20 cellular contexts compared by ENCODE assay signal in the genomic region with DNA sequence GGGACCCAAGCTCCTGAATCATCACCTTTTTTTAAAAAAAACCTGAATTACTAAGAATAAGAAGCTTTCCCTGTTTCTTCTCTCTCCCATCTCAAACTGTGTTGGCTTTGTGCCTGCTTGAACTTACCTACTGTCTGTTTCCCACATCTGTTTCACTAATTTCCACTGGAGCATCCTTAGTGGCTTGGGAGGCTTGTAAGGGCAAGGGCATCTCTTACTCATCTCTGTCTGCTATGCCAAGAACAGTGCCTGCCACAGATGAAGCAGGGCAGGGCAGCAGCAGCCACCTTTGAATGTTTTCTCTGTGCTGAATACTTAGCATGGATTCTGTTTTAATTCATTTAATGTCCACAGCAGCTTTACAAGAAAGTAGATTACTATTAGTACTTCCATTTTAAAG. TPM values are rescaled to one million over a fixed set of nuclear protein-coding genes. Genes with fewer than 3 reads are reported as not detected.
A peak's percentile ranks its signal among the peaks of the same experiment; 100 is the strongest.
DNase-seq lines count a peak whose midpoint lies in the region; ATAC-seq and TF ChIP-seq lines count a peak whose summit lies in the region.
"Had no signal": no experiment of that assay in that cellular context is flagged by ENCODE, and none has a peak within 500 bp of the region (broad histone marks: within the 10 kb centered on the region; RNA-seq: fewer than 3 reads in every experiment).

No MANE protein-coding gene starts in this region.

- H3K27ac Mint-ChIP-seq in activated naive CD4-positive, alpha-beta T cell treated with anti-CD3 and anti-CD28 coated beads, Interleukin-2, amount 50 U/mL, for 72 hours = peak overlapping the region; percentile 60
- no peak overlapping the region for H3K27ac Mint-ChIP-seq in activated naive CD4-positive, alpha-beta T cell treated with anti-CD3 and anti-CD28 coated beads for 36 hours
- peak overlapping the region; percentile 58 to 70 for H3K27ac Mint-ChIP-seq in effector memory CD8-positive, alpha-beta T cell
- H3K27ac Mint-ChIP-seq in activated CD4-positive, alpha-beta T cell treated with anti-CD3 and anti-CD28 coated beads, Interleukin-2, amount 10 ng/mL, durations not matched to agents 7 days and 5 days = no peak overlapping the region
- H3K27ac Mint-ChIP-seq: endodermal cell had no signal

- H3K9me3 Mint-ChIP-seq in activated naive CD4-positive, alpha-beta T cell treated with anti-CD3 and anti-CD28 coated beads, Interleukin-2, amount 50 U/mL, for 72 hours = no peaks in the 10 kb centered on the region
- H3K9me3 Mint-ChIP-seq in activated naive CD4-positive, alpha-beta T cell treated with anti-CD3 and anti-CD28 coated beads for 36 hours = no peaks in the 10 kb centered on the region
- H3K9me3 Mint-ChIP-seq in effector memory CD8-positive, alpha-beta T cell = no peaks in the 10 kb centered on the region
- H3K9me3 Mint-ChIP-seq in activated CD4-positive, alpha-beta T cell treated with anti-CD3 and anti-CD28 coated beads, Interleukin-2, amount 10 ng/mL, durations not matched to agents 7 days and 5 days = peaks cover 8% of the 10 kb centered on the region
- H3K9me3 Mint-ChIP-seq: endodermal cell had no signal

- H3K36me3 ChIP-seq in gastrocnemius medialis = peaks cover 0 to 13% of the 10 kb centered on the region in 2 donors
- H3K36me3 ChIP-seq: ovary, thoracic aorta had no signal

- peaks cover 67% of the 10 kb centered on the region for H3K4me1 Mint-ChIP-seq in activated naive CD4-positive, alpha-beta T cell treated with anti-CD3 and anti-CD28 coated beads for 36 hours (ENCODE audit: low read depth)
- peaks cover 39 to 56% of the 10 kb centered on the region in 2 donors for H3K4me1 Mint-ChIP-seq in effector memory CD8-positive, alpha-beta T cell (ENCODE audit: low read depth in 2 of 2)
- peaks cover 30% of the 10 kb centered on the region for H3K4me1 Mint-ChIP-seq in activated CD4-positive, alpha-beta T cell treated with anti-CD3 and anti-CD28 coated beads, Interleukin-2, amount 10 ng/mL, durations not matched to agents 7 days and 5 days
- H3K4me1 Mint-ChIP-seq: endodermal cell had no signal

- H3K4me3 Mint-ChIP-seq in activated naive CD4-positive, alpha-beta T cell treated with anti-CD3 and anti-CD28 coated beads for 36 hours = no peak overlapping the region
- H3K4me3 Mint-ChIP-seq in effector memory CD8-positive, alpha-beta T cell = peak overlapping the region; percentile 5 to 34
- no peak overlapping the region for H3K4me3 Mint-ChIP-seq in activated CD4-positive, alpha-beta T cell treated with anti-CD3 and anti-CD28 coated beads, Interleukin-2, amount 10 ng/mL, durations not matched to agents 7 days and 5 days
- H3K4me3 Mint-ChIP-seq: endodermal cell had no signal

- no peak overlapping the region for H3K27ac ChIP-seq in RWPE1
- H3K27ac ChIP-seq in gastrocnemius medialis = peak overlapping the region; percentile 73 to 90 (median 84)
- H3K27ac ChIP-seq: ovary, thoracic aorta had no signal

- H3K9me3 ChIP-seq in gastrocnemius medialis = no peaks in the 10 kb centered on the region
- H3K9me3 ChIP-seq: mucosa of descending colon, ovary, thoracic aorta had no signal

- CTCF ChIA-PET in activated naive CD4-positive, alpha-beta T cell treated with anti-CD3 and anti-CD28 coated beads for 36 hours (lab: Charles Lee) = interaction anchor here (1.1 to 2.3 kb wide), 2 partner anchors 9 to 31 kb away, joined by 3 to 5 read pairs; no protein-coding TSS in a partner anchor
- CTCF ChIA-PET in RWPE1 (lab: Yijun Ruan, JAX) = interaction anchor here (0.7 kb wide), 1 partner anchor 866 kb away, joined by 3 read pairs; no protein-coding TSS in a partner anchor
- CTCF ChIA-PET in activated CD4-positive, alpha-beta T cell treated with anti-CD3 and anti-CD28 coated beads, Interleukin-2, amount 10 ng/mL, durations not matched to agents 7 days and 5 days (lab: Charles Lee) = interaction anchor here (0.5 kb wide), 1 partner anchor 362 kb away, joined by 3 read pairs; no protein-coding TSS in a partner anchor

- H3K27me3 Mint-ChIP-seq in activated naive CD4-positive, alpha-beta T cell treated with anti-CD3 and anti-CD28 coated beads for 36 hours (ENCODE audit: low read depth) = no peaks in the 10 kb centered on the region
- H3K27me3 Mint-ChIP-seq in effector memory CD8-positive, alpha-beta T cell = no peaks in the 10 kb centered on the region
- H3K27me3 Mint-ChIP-seq in activated CD4-positive, alpha-beta T cell treated with anti-CD3 and anti-CD28 coated beads, Interleukin-2, amount 10 ng/mL, durations not matched to agents 7 days and 5 days = no peaks in the 10 kb centered on the region

- ATAC-seq in activated naive CD4-positive, alpha-beta T cell treated with anti-CD3 and anti-CD28 coated beads, Interleukin-2, amount 50 U/mL, for 72 hours = peak in 1 of 2 donors; percentile 36
- ATAC-seq in effector memory CD8-positive, alpha-beta T cell (replicated peaks) = no peak
- ATAC-seq in gastrocnemius medialis (no peak), HG03565 (IDR thresholded peaks at IDR 0.05; ENCODE audit: unreplicated experiment) (no peak), GM18909 (IDR thresholded peaks at IDR 0.05; ENCODE audit: poor library complexity, unreplicated experiment) (no peak)
- ATAC-seq: mucosa of descending colon had no signal

- TF ChIP-seq POLR2A in gastrocnemius medialis (IDR thresholded peaks at IDR 0.05) = no peak

- POLR2A ChIA-PET in RWPE1 (lab: Yijun Ruan, JAX; ENCODE audit: low non-redundant PET) = no interaction called here
- POLR2A ChIA-PET in activated CD4-positive, alpha-beta T cell treated with anti-CD3 and anti-CD28 coated beads, Interleukin-2, amount 10 ng/mL, durations not matched to agents 7 days and 5 days (lab: Charles Lee) = no interaction called here

- no peak overlapping the region for H3K4me3 ChIP-seq in gastrocnemius medialis
- H3K4me3 ChIP-seq: mucosa of descending colon, ovary, thoracic aorta had no signal

- H3K4me1 ChIP-seq in gastrocnemius medialis = peaks cover 35 to 49% of the 10 kb centered on the region in 2 donors

- H3K36me3 Mint-ChIP-seq in activated naive CD4-positive, alpha-beta T cell treated with anti-CD3 and anti-CD28 coated beads, Interleukin-2, amount 50 U/mL, for 72 hours = peaks cover 0 to 18% of the 10 kb centered on the region in 2 donors
- H3K36me3 Mint-ChIP-seq in activated naive CD4-positive, alpha-beta T cell treated with anti-CD3 and anti-CD28 coated beads for 36 hours (ENCODE audit: low read depth) = peaks cover 18% of the 10 kb centered on the region
- H3K36me3 Mint-ChIP-seq in effector memory CD8-positive, alpha-beta T cell (ENCODE audit: insufficient read depth) = peaks cover 31% of the 10 kb centered on the region
- H3K36me3 Mint-ChIP-seq in activated CD4-positive, alpha-beta T cell treated with anti-CD3 and anti-CD28 coated beads, Interleukin-2, amount 10 ng/mL, durations not matched to agents 7 days and 5 days (ENCODE audit: low read depth) = peaks cover 56% of the 10 kb centered on the region

- no peak for DNase-seq in activated naive CD4-positive, alpha-beta T cell treated with anti-CD3 and anti-CD28 coated beads, Interleukin-2, amount 50 U/mL, for 72 hours (ENCODE audit: low spot score in 2 of 2)
- DNase-seq in activated naive CD4-positive, alpha-beta T cell treated with anti-CD3 and anti-CD28 coated beads for 36 hours = no peak
- peak; percentile 5 for DNase-seq in RWPE1 (ENCODE audit: low spot score)
- no peak for DNase-seq in effector memory CD8-positive, alpha-beta T cell
- no peak for DNase-seq in gastrocnemius medialis
- no peak for DNase-seq in activated CD4-positive, alpha-beta T cell treated with anti-CD3 and anti-CD28 coated beads, Interleukin-2, amount 10 ng/mL, durations not matched to agents 7 days and 5 days
- DNase-seq: activated T-cell treated with anti-CD3 and anti-CD28 coated beads, Interleukin-2, amount 50 U/mL, for 1 hour; cerebellar nuclear complex; endodermal cell; left cardiac atrium; mucosa of descending colon; NCI-H1694; NCI-H446; ovary; small intestine; stimulated activated CD4-positive, alpha-beta T cell treated with anti-CD3 and anti-CD28 coated beads, Interleukin-4, amount 100 ng/mL, for 24 hours; T1000 had no signal

- H3K27me3 ChIP-seq in gastrocnemius medialis = no peaks in the 10 kb centered on the region
- H3K27me3 ChIP-seq: ovary had no signal

- in situ Hi-C loops in gastrocnemius medialis (cut with MboI; ENCODE audit: low sequenced_read_pairs in 4 of 4) = loop anchor here in 1 of 4 donors (5.0 kb wide), 1 partner anchor 36 kb away; no protein-coding TSS in a partner anchor

- intact Hi-C loops in activated naive CD4-positive, alpha-beta T cell treated with anti-CD3 and anti-CD28 coated beads for 36 hours (cut with micrococcal nuclease) = no loop called here
- intact Hi-C loops in gastrocnemius medialis (cut with DNase I; ENCODE audit: low total_unique reads) = no loop called here

- TF ChIP-seq CTCF in RWPE1 (conservative IDR thresholded peaks at IDR 0.05; ENCODE audit: low read depth) (no peak), gastrocnemius medialis (IDR thresholded peaks at IDR 0.05 in 4 of 5, conservative IDR thresholded peaks at IDR 0.05 in 1 of 5) (no peak)

RNA-seq across cellular contexts. Expression of a gene that starts 42.3 kb away (rescaled TPM):
- total RNA-seq in activated naive CD4-positive, alpha-beta T cell treated with anti-CD3 and anti-CD28 coated beads, Interleukin-2, amount 50 U/mL, for 72 hours = 10 to 100 TPM; 21.2 to 28.6 TPM
- total RNA-seq in activated naive CD4-positive, alpha-beta T cell treated with anti-CD3 and anti-CD28 coated beads for 36 hours = 10 to 100 TPM; 21.1 TPM
- total RNA-seq in gastrocnemius medialis = 10 to 100 TPM; 18.4 to 29.0 (median 21.9) TPM
- 10 to 100 TPM; 62.9 to 65.6 TPM for total RNA-seq in activated CD4-positive, alpha-beta T cell treated with anti-CD3 and anti-CD28 coated beads, Interleukin-2, amount 10 ng/mL, durations not matched to agents 7 days and 5 days

Comparison
In these comparisons a context has a peak if more than half of its experiments do, and no peak if none do; other contexts are left out.
1. H3K27ac Mint-ChIP-seq: peak in activated naive CD4-positive, alpha-beta T cell treated with anti-CD3 and anti-CD28 coated beads, Interleukin-2, amount 50 U/mL, for 72 hours (2 of 2) and effector memory CD8-positive, alpha-beta T cell (2 of 2); none in activated naive CD4-positive, alpha-beta T cell treated with anti-CD3 and anti-CD28 coated beads for 36 hours (single experiment) and activated CD4-positive, alpha-beta T cell treated with anti-CD3 and anti-CD28 coated beads, Interleukin-2, amount 10 ng/mL, durations not matched to agents 7 days and 5 days (single experiment).
2. H3K4me3 Mint-ChIP-seq: peak in effector memory CD8-positive, alpha-beta T cell (2 of 2); none in activated naive CD4-positive, alpha-beta T cell treated with anti-CD3 and anti-CD28 coated beads for 36 hours (single experiment) and activated CD4-positive, alpha-beta T cell treated with anti-CD3 and anti-CD28 coated beads, Interleukin-2, amount 10 ng/mL, durations not matched to agents 7 days and 5 days (single experiment).